8 cellular contexts compared by ENCODE assay signal in the genomic region with DNA sequence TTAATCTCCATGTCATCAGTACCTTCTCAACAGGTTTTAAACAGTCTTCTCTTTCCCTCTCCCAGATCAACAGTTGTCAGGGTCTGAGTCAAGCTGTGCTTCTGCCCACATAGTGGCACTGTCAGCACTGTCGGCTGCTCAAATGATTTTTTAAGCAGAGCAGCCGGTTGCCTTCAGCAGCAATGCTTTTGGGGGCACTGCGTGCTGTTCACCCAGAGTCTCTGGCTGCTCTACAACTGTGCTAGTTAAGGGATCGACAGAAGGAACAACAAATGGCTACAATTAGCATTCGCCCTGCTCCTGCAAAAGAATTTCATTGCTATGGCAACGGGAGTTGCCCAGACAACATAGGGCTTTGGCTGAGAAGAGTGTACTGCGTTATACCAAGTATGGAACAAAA.
DNase-seq lines count a peak whose midpoint lies in the region; TF ChIP-seq lines count a peak whose summit lies in the region.

No MANE protein-coding gene starts in this region.

- H3K4me1 ChIP-seq in HUES6 (ENCODE audit: control insufficient read depth, insufficient read depth, low read length) (peaks cover 16% of the 10 kb centered on the region), adrenal gland (replicated peaks in 1 of 2) (no peaks in the 10 kb centered on the region)

- H3K9me3 ChIP-seq in HUES6 (ENCODE audit: control insufficient read depth, insufficient read depth, low read depth, low read length) (no peaks in the 10 kb centered on the region), adrenal gland (replicated peaks in 1 of 3) (no peaks in the 10 kb centered on the region)

- H3K27me3 ChIP-seq in HUES6 (ENCODE audit: control insufficient read depth, insufficient read depth, low read length): no peaks in the 10 kb centered on the region
- H3K27me3 ChIP-seq in adrenal gland: no peaks in the 10 kb centered on the region

- 48 to 68% (median 61%) methylated on average over 5 to 7 of the region's 7 CpGs for WGBS in adrenal gland, 4 donors

- DNase-seq in astrocyte of the spinal cord (ENCODE audit: low read depth, low spot score) (peak; percentile 82), hypothalamus (lab: John Stamatoyannopoulos, UW) (peak in 40 of 51 donors; percentile 1 to 80 (median 40)), skeletal muscle cell (ENCODE audit: low read depth) (no peak), GDM1 (lab: John Stamatoyannopoulos, UW) (no peak), adrenal gland (no peak), NCI-H345 treated with DMSO at 0.1 percent for 48 hours (lab: John Stamatoyannopoulos, UW; ENCODE audit: unreplicated experiment) (no peak)
- no peak for DNase-seq in activated CD4-positive, CD25-positive, alpha-beta regulatory T cell treated with anti-CD3 and anti-CD28 coated beads, Interleukin-2, amount 50 U/mL, for 72 hours

- H3K36me3 ChIP-seq in HUES6 (ENCODE audit: control insufficient read depth, insufficient read depth, low read length) (no peaks in the 10 kb centered on the region), adrenal gland (replicated peaks in 1 of 2) (no peaks in the 10 kb centered on the region)

- TF ChIP-seq CTCF in astrocyte of the spinal cord (IDR thresholded peaks at IDR 0.05; ENCODE audit: low read depth, low read length): no peak
- TF ChIP-seq CTCF in adrenal gland (IDR thresholded peaks at IDR 0.05): no peak

- H3K27ac ChIP-seq in HUES6 (ENCODE audit: low read depth, low read length): peak overlapping the region; percentile 71; the same call in 1 of the 2 replicates
- no peak overlapping the region for H3K27ac ChIP-seq in adrenal gland

- peak overlapping the region; percentile 42 for H3K4me3 ChIP-seq in HUES6 (ENCODE audit: low read depth, low read length)
- peak overlapping the region; percentile 8 for H3K4me3 ChIP-seq in astrocyte of the spinal cord (ENCODE audit: low read depth, low read length)
- peak overlapping the region; percentile 21 for H3K4me3 ChIP-seq in skeletal muscle cell (ENCODE audit: low read depth, low read length)
- no peak overlapping the region for H3K4me3 ChIP-seq in adrenal gland

- intact Hi-C loops in adrenal gland (cut with DNase I): no loop called here

- no peak for TF ChIP-seq POLR2A in adrenal gland (IDR thresholded peaks at IDR 0.05)

- in situ Hi-C loops in astrocyte of the spinal cord (cut with HindIII; ENCODE audit: low sequenced_read_pairs): no loop called here

- no peak overlapping the region for H3K9ac ChIP-seq in HUES6 (ENCODE audit: low read length)

Comparison
In these comparisons a context has a peak if more than half of its experiments do, and no peak if none do; other contexts are left out.
1. H3K4me3 ChIP-seq: peak in HUES6 (single experiment), astrocyte of the spinal cord (single experiment) and skeletal muscle cell (single experiment); none in adrenal gland (0 of 4).
2. DNase-seq: peak in astrocyte of the spinal cord (single experiment) and hypothalamus (40 of 51); none in skeletal muscle cell (single experiment), GDM1 (single experiment), adrenal gland (0 of 7), activated CD4-positive, CD25-positive, alpha-beta regulatory T cell treated with anti-CD3 and anti-CD28 coated beads, Interleukin-2, amount 50 U/mL, for 72 hours (single experiment) and NCI-H345 treated with DMSO at 0.1 percent for 48 hours (single experiment).